ENCODE assay signal across 21 cellular contexts in the genomic region with DNA sequence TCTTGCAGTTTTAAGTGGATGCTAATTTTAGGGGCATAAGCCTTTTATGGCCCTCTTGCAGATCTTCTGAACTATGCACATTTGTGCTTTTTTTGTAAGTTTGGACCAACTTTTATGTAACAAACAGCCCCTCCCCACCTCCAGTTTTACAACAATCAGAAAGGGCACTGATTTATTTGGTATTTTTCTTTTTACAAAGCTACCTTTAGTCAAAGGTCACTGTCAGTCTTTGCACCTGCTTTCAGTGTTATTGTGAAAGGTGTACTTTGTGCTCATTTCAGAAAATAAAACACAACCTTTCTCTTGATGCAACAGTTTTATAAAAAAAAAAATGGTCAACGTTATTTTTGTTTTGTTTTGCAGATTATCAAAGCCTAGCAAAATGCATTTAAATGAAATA.
"Had no signal": no experiment of that assay in that cellular context is flagged by ENCODE, and none has a peak within 500 bp of the region (broad histone marks: within the 10 kb centered on the region; RNA-seq: fewer than 3 reads in every experiment).

No MANE protein-coding gene starts in this region.

- H3K4me3 ChIP-seq: MG63, Peyer's patch, SJCRH30 had no signal

- H3K27ac ChIP-seq: Peyer's patch, SJCRH30 had no signal

- DNase-seq: KBM-7, MG63, NCI-H1092, NCI-H1105 treated with DMSO at 0.1 percent for 48 hours, NCI-H1417 treated with DMSO at 0.1 percent for 48 hours, NCI-H146, NCI-H1694 treated with DMSO at 0.1 percent for 48 hours, NCI-H2029, NCI-H2081 treated with DMSO at 0.1 percent for 48 hours, NCI-H2171, NCI-H226, NCI-H446, NCI-H510A, NCI-H524 treated with DMSO at 0.1 percent for 48 hours, NCI-H69, NCI-H774, PC-3, Peyer's patch, SHP77 treated with DMSO at 0.1 percent for 48 hours, SJCRH30 had no signal

- H3K4me1 ChIP-seq: Peyer's patch, SJCRH30 had no signal

- H3K27me3 ChIP-seq: MG63, Peyer's patch, SJCRH30 had no signal

- ATAC-seq: PC-3, Right ventricle myocardium inferior had no signal

- H3K9me3 ChIP-seq: MG63, Peyer's patch, SJCRH30 had no signal
